2 cellular contexts compared by ENCODE assay signal in the genomic region with DNA sequence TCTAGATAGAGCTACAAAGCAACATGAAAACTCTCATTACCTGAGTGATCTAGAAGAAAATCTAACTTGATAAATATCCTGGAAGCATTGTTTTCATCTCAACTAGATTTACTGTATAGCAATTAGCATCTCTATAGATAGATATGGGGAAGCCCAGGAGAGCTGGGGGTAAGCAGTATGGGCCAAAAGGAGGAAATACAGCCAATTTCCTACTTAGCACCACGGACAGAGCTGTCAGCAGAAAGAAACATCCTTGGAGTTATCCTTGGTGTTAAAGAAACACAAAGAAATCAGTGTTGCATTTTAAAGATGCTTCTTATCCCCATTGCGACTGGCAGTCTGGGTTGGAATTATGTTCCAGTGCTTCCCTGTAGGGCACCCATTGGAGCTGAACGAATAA.
A peak's percentile ranks its signal among the peaks of the same experiment; 100 is the strongest.
TF ChIP-seq lines count a peak whose summit lies in the region.

No MANE protein-coding gene starts in this region.

TF ChIP-seq in HEK293, 187 proteins besides CTCF, POLR2A, EP300 and RAD21:
- TF ChIP-seq, protein P1, sequence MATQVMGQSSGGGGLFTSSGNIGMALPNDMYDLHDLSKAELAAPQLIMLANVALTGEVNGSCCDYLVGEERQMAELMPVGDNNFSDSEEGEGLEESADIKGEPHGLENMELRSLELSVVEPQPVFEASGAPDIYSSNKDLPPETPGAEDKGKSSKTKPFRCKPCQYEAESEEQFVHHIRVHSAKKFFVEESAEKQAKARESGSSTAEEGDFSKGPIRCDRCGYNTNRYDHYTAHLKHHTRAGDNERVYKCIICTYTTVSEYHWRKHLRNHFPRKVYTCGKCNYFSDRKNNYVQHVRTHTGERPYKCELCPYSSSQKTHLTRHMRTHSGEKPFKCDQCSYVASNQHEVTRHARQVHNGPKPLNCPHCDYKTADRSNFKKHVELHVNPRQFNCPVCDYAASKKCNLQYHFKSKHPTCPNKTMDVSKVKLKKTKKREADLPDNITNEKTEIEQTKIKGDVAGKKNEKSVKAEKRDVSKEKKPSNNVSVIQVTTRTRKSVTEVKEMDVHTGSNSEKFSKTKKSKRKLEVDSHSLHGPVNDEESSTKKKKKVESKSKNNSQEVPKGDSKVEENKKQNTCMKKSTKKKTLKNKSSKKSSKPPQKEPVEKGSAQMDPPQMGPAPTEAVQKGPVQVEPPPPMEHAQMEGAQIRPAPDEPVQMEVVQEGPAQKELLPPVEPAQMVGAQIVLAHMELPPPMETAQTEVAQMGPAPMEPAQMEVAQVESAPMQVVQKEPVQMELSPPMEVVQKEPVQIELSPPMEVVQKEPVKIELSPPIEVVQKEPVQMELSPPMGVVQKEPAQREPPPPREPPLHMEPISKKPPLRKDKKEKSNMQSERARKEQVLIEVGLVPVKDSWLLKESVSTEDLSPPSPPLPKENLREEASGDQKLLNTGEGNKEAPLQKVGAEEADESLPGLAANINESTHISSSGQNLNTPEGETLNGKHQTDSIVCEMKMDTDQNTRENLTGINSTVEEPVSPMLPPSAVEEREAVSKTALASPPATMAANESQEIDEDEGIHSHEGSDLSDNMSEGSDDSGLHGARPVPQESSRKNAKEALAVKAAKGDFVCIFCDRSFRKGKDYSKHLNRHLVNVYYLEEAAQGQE (tag by site-specific recombination; IDR thresholded peaks at IDR 0.05), result peak; percentile 74
- TF ChIP-seq YY1 (tag by site-specific recombination; IDR thresholded peaks at IDR 0.05), result no peak
- TF ChIP-seq BCL11B (tag by site-specific recombination; IDR thresholded peaks at IDR 0.05; ENCODE audit: low read depth), result no peak
- no peak for TF ChIP-seq ZNF10 (tag by site-specific recombination; IDR thresholded peaks at IDR 0.05)
- TF ChIP-seq, protein P2, sequence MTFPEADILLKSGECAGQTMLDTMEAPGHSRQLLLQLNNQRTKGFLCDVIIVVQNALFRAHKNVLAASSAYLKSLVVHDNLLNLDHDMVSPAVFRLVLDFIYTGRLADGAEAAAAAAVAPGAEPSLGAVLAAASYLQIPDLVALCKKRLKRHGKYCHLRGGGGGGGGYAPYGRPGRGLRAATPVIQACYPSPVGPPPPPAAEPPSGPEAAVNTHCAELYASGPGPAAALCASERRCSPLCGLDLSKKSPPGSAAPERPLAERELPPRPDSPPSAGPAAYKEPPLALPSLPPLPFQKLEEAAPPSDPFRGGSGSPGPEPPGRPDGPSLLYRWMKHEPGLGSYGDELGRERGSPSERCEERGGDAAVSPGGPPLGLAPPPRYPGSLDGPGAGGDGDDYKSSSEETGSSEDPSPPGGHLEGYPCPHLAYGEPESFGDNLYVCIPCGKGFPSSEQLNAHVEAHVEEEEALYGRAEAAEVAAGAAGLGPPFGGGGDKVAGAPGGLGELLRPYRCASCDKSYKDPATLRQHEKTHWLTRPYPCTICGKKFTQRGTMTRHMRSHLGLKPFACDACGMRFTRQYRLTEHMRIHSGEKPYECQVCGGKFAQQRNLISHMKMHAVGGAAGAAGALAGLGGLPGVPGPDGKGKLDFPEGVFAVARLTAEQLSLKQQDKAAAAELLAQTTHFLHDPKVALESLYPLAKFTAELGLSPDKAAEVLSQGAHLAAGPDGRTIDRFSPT (tag by site-specific recombination; IDR thresholded peaks at IDR 0.05), result no peak

TF ChIP-seq in H1, 55 proteins besides CTCF, POLR2A, EP300 and RAD21:
- TF ChIP-seq TBP (IDR thresholded peaks at IDR 0.05; ENCODE audit: low read depth, low read length) (no peak), SUZ12 (IDR thresholded peaks at IDR 0.05; ENCODE audit: low read length) (no peak), JUND (IDR thresholded peaks at IDR 0.05; ENCODE audit: low read length) (no peak), CREB1 (IDR thresholded peaks at IDR 0.05) (no peak), BRCA1 (IDR thresholded peaks at IDR 0.05; ENCODE audit: low read depth, low read length) (no peak), KDM1A (IDR thresholded peaks at IDR 0.05; ENCODE audit: borderline replicate concordance, low read length) (no peak), ZNF274 (IDR thresholded peaks at IDR 0.05; ENCODE audit: borderline replicate concordance, extremely low read depth, low read length) (no peak), CBX8 (IDR thresholded peaks at IDR 0.05; ENCODE audit: borderline replicate concordance, low read depth, low read length) (no peak), HDAC2 (IDR thresholded peaks at IDR 0.05; ENCODE audit: borderline replicate concordance in 1 of 2, low read depth in 2 of 2, low read length in 2 of 2) (no peak), EGR1 (IDR thresholded peaks at IDR 0.05; ENCODE audit: borderline replicate concordance, low read depth, low read length) (no peak), CBX5 (IDR thresholded peaks at IDR 0.05; ENCODE audit: low read depth, low read length) (no peak), TCF12 (IDR thresholded peaks at IDR 0.05; ENCODE audit: low read depth, low read length) (no peak)
- TF ChIP-seq, protein P3, sequence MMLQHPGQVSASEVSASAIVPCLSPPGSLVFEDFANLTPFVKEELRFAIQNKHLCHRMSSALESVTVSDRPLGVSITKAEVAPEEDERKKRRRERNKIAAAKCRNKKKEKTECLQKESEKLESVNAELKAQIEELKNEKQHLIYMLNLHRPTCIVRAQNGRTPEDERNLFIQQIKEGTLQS (IDR thresholded peaks at IDR 0.05; ENCODE audit: insufficient read depth, low read depth, low read length), result no peak
TF ChIP-seq in H1: peak in this region for 0.
